Comparison of ENCODE assay signal across 8 cellular contexts in genomic region chr7:30594540-30595460, GRCh38. TPM values are rescaled to one million over a fixed set of nuclear protein-coding genes. Genes with fewer than 3 reads are reported as not detected.
DNase-seq lines count a peak whose midpoint lies in the region; ATAC-seq and TF ChIP-seq lines count a peak whose summit lies in the region.

TSS of gene GARS1 (plus strand) at chr7:30594878. CDS start at chr7:30594922, 44 bp downstream.

- peak within 1 kb of the TSS; percentile 40 to 94 (median 68) for H3K4me3 ChIP-seq in adrenal gland
- H3K4me3 ChIP-seq in heart left ventricle, result peak within 1 kb of the TSS; percentile 75 to 97 (median 88)

- in situ Hi-C loops in GM13977 (cut with MboI; ENCODE audit: low pct_unique_long_range_greater_than_20kb, low sequenced_read_pairs, unreplicated experiment), result no loop called here

- DNase-seq in GM13977 (ENCODE audit: low spot score) (peak; percentile 92), NCI-H1436 treated with DMSO at 0.1 percent for 48 hours (lab: John Stamatoyannopoulos, UW) (peak; percentile 22), T-helper 1 cell (peak; percentile 72 to 95 (median 84)), adrenal gland (peak; percentile 88 to 94 (median 92)), heart left ventricle (peak; percentile 88 to 95 (median 92)), posterior cingulate gyrus (peak; percentile 76 to 97 (median 84)), type B pancreatic cell (ENCODE audit: extremely low spot score, unreplicated experiment) (peak; percentile 82)

- no peaks in the 10 kb centered on the region for H3K27me3 Mint-ChIP-seq in type B pancreatic cell

- H3K27ac ChIP-seq in adrenal gland (peak within 1 kb of the TSS; percentile 75 to 99 (median 98)), heart left ventricle (peak within 1 kb of the TSS; percentile 74 to 97 (median 93))

- peaks cover 5% of the 10 kb centered on the region for H3K36me3 Mint-ChIP-seq in type B pancreatic cell

- TF ChIP-seq POLR2A in adrenal gland (IDR thresholded peaks at IDR 0.05) (peak; percentile 88 to 94), heart left ventricle (IDR thresholded peaks at IDR 0.05) (peak in 1 of 2 donors; percentile 77)

- H3K36me3 ChIP-seq in adrenal gland (replicated peaks in 1 of 2) (peaks cover 0 to 3% of the 10 kb centered on the region in 2 donors), heart left ventricle (peaks cover 0 to 16% (median 9%) of the 10 kb centered on the region in 9 donors)

- H3K9me3 ChIP-seq in adrenal gland (replicated peaks in 1 of 3), result no peaks in the 10 kb centered on the region
- no peaks in the 10 kb centered on the region for H3K9me3 ChIP-seq in heart left ventricle

- ATAC-seq in HG02852 (IDR thresholded peaks at IDR 0.05; ENCODE audit: unreplicated experiment) (peak; percentile 90), heart left ventricle (peak; percentile 97 to 98 (median 98))

- H3K4me1 ChIP-seq in adrenal gland (replicated peaks in 1 of 2) (peaks cover 0 to 45% of the 10 kb centered on the region in 2 donors), heart left ventricle (peaks cover 0 to 46% (median 24%) of the 10 kb centered on the region in 12 donors)

- H3K4me3 Mint-ChIP-seq in type B pancreatic cell, result peak within 1 kb of the TSS; percentile 97

- intact Hi-C loops in adrenal gland (cut with DNase I), result no loop called here
- intact Hi-C loops in heart left ventricle (cut with DNase I), result no loop called here
- intact Hi-C loops in posterior cingulate gyrus (cut with DNase I), result no loop called here

- WGBS in adrenal gland, 4 donors, result 0 to 1% (median 0%) methylated on average over 40 to 86 of the region's 86 CpGs
- WGBS in heart left ventricle, 4 donors, result 0 to 1% (median 0%) methylated on average over 50 to 86 of the region's 86 CpGs

- no peaks in the 10 kb centered on the region for H3K9me3 Mint-ChIP-seq in type B pancreatic cell

- H3K27me3 ChIP-seq in adrenal gland (no peaks in the 10 kb centered on the region), heart left ventricle (no peaks in the 10 kb centered on the region)

- TF ChIP-seq CTCF in GM13977 (IDR thresholded peaks at IDR 0.05; ENCODE audit: extremely low read depth, insufficient read depth, missing control alignments), result no peak
- TF ChIP-seq CTCF in adrenal gland (IDR thresholded peaks at IDR 0.05), result peak in 1 of 6 experiments; percentile 3
- TF ChIP-seq CTCF in heart left ventricle (IDR thresholded peaks at IDR 0.05), result no peak
- TF ChIP-seq CTCF in type B pancreatic cell (conservative IDR thresholded peaks at IDR 0.05), result no peak

- H3K27ac Mint-ChIP-seq in type B pancreatic cell, result peak within 1 kb of the TSS; percentile 99

- peaks cover 27% of the 10 kb centered on the region for H3K4me1 Mint-ChIP-seq in type B pancreatic cell (ENCODE audit: unreplicated experiment)

RNA-seq across cellular contexts. Expression of gene GARS1, which starts in this region (rescaled TPM):
- 100 to 1,000 TPM in 1 of 8 donors, 10 to 100 TPM in 7; 36.3 to 120 (median 69.4) TPM for total RNA-seq in adrenal gland
- polyA plus RNA-seq in adrenal gland, result 100 to 1,000 TPM in 1 of 3 donors, 10 to 100 TPM in 2; 54.1 to 188 (median 76.9) TPM
- total RNA-seq in heart left ventricle, result 10 to 100 TPM; 32.7 to 70.2 (median 47.3) TPM
- polyA plus RNA-seq in heart left ventricle, result 10 to 100 TPM; 48.5 to 96.2 TPM
- 111 and 157 TPM in 2 replicates for total RNA-seq in type B pancreatic cell (ENCODE audit: low replicate concordance)

Comparison
In these comparisons a context has a peak if more than half of its experiments do, and no peak if none do; other contexts are left out.
1. Peak in every context shown above with its lines: DNase-seq, ATAC-seq, H3K4me3 ChIP-seq and H3K27ac ChIP-seq.
2. DNase-seq: peak in every context shown above with its lines; median percentile 92 in GM13977; 92 in adrenal gland; 92 in heart left ventricle; 84 in T-helper 1 cell; 84 in posterior cingulate gyrus; 82 in type B pancreatic cell; 22 in NCI-H1436 treated with DMSO at 0.1 percent for 48 hours.